In genomic region chr10:30438016-30438850, GRCh38 we compare ENCODE assay signal across 1 cellular context.
TF ChIP-seq lines count a peak whose summit lies in the region.

No MANE protein-coding gene starts in this region.

TF ChIP-seq in HepG2, 621 proteins besides CTCF, POLR2A, EP300 and RAD21 (continued from another document and continues in another):
- no peak for TF ChIP-seq RFXAP (CRISPR knock-in tag; IDR thresholded peaks at IDR 0.05; ENCODE audit: borderline replicate concordance)
- peak; percentile 73 for TF ChIP-seq HNF4G (IDR thresholded peaks at IDR 0.05; ENCODE audit: borderline replicate concordance, low read depth, low read length)
- TF ChIP-seq HNF4G (CRISPR knock-in tag; IDR thresholded peaks at IDR 0.05; ENCODE audit: borderline replicate concordance, low read depth), result no peak
- TF ChIP-seq HNRNPLL (IDR thresholded peaks at IDR 0.05; ENCODE audit: low read depth, low read length, poor library complexity, severe bottlenecking), result no peak
- peak; percentile 52; the same call in 1 of the 2 replicates for TF ChIP-seq RXRA (CRISPR knock-in tag; IDR thresholded peaks at IDR 0.05)
- TF ChIP-seq IKZF5 (CRISPR knock-in tag; IDR thresholded peaks at IDR 0.05), result 0 out of 2 replicates have a peak, but pooled peaks have one; percentile 42
- TF ChIP-seq ZSCAN25 (CRISPR knock-in tag; IDR thresholded peaks at IDR 0.05), result 0 out of 2 replicates have a peak, but pooled peaks have one; percentile 43
- TF ChIP-seq HOXA9 (CRISPR knock-in tag; IDR thresholded peaks at IDR 0.05; ENCODE audit: borderline replicate concordance), result no peak
- peak; percentile 83; the same call in 1 of the 2 replicates for TF ChIP-seq FOXJ3 (CRISPR knock-in tag; IDR thresholded peaks at IDR 0.05; ENCODE audit: borderline replicate concordance)
- no peak for TF ChIP-seq ZNF816 (CRISPR knock-in tag; IDR thresholded peaks at IDR 0.05; ENCODE audit: borderline replicate concordance)
- TF ChIP-seq, protein P1, sequence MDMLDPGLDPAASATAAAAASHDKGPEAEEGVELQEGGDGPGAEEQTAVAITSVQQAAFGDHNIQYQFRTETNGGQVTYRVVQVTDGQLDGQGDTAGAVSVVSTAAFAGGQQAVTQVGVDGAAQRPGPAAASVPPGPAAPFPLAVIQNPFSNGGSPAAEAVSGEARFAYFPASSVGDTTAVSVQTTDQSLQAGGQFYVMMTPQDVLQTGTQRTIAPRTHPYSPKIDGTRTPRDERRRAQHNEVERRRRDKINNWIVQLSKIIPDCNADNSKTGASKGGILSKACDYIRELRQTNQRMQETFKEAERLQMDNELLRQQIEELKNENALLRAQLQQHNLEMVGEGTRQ (IDR thresholded peaks at IDR 0.05; ENCODE audit: low read depth, low read length), result no peak
- TF ChIP-seq, protein P1 (CRISPR knock-in tag; IDR thresholded peaks at IDR 0.05; ENCODE audit: borderline replicate concordance), result no peak
- TF ChIP-seq LCORL (IDR thresholded peaks at IDR 0.05), result no peak
- peak; percentile 71; the same call in 1 of the 2 replicates for TF ChIP-seq LCORL (CRISPR knock-in tag; IDR thresholded peaks at IDR 0.05)
- no peak for TF ChIP-seq ZBTB38 (CRISPR knock-in tag; IDR thresholded peaks at IDR 0.05)
- TF ChIP-seq ZNF792 (CRISPR knock-in tag; IDR thresholded peaks at IDR 0.05), result 0 out of 2 replicates have a peak, but pooled peaks have one; percentile 29
- TF ChIP-seq ZBTB33 (CRISPR knock-in tag; IDR thresholded peaks at IDR 0.05), result no peak
- TF ChIP-seq ZEB1 (IDR thresholded peaks at IDR 0.05; ENCODE audit: insufficient replicate concordance, low read depth), result peak; percentile 14
- TF ChIP-seq THAP11 (CRISPR knock-in tag; IDR thresholded peaks at IDR 0.05), result peak; percentile 34
- TF ChIP-seq JDP2 (CRISPR knock-in tag; IDR thresholded peaks at IDR 0.05; ENCODE audit: borderline replicate concordance), result no peak
- peak; percentile 42 for TF ChIP-seq ASH2L (IDR thresholded peaks at IDR 0.05; ENCODE audit: insufficient read length, low read depth, low read length)
- TF ChIP-seq ZNF570 (CRISPR knock-in tag; IDR thresholded peaks at IDR 0.05; ENCODE audit: borderline replicate concordance), result no peak
- TF ChIP-seq KAT8 (CRISPR knock-in tag; IDR thresholded peaks at IDR 0.05), result 0 out of 2 replicates have a peak, but pooled peaks have one; percentile 10
- TF ChIP-seq ZNF564 (CRISPR knock-in tag; IDR thresholded peaks at IDR 0.05), result no peak
- no peak for TF ChIP-seq ZNF784 (CRISPR knock-in tag; IDR thresholded peaks at IDR 0.05; ENCODE audit: borderline replicate concordance)
- peak; percentile 67; the same call in 1 of the 2 replicates for TF ChIP-seq CREM (IDR thresholded peaks at IDR 0.05)
- TF ChIP-seq CREM (CRISPR knock-in tag; IDR thresholded peaks at IDR 0.05), result no peak
- no peak for TF ChIP-seq CBX1 (IDR thresholded peaks at IDR 0.05; ENCODE audit: low read depth)
- TF ChIP-seq ZNF264 (CRISPR knock-in tag; IDR thresholded peaks at IDR 0.05), result 0 out of 2 replicates have a peak, but pooled peaks have one; percentile 51
- TF ChIP-seq SAP130 (CRISPR knock-in tag; IDR thresholded peaks at IDR 0.05; ENCODE audit: low read depth), result peak; percentile 84
- TF ChIP-seq PAF1 (CRISPR knock-in tag; IDR thresholded peaks at IDR 0.05), result no peak
- TF ChIP-seq RXRB (CRISPR knock-in tag; IDR thresholded peaks at IDR 0.05; ENCODE audit: borderline replicate concordance), result peak; percentile 92
- no peak for TF ChIP-seq NCOA5 (CRISPR knock-in tag; IDR thresholded peaks at IDR 0.05)
- TF ChIP-seq ZNF644 (CRISPR knock-in tag; IDR thresholded peaks at IDR 0.05; ENCODE audit: low read depth), result 0 out of 2 replicates have a peak, but pooled peaks have one; percentile 20
- TF ChIP-seq SKI (IDR thresholded peaks at IDR 0.05; ENCODE audit: partially characterized antibody), result no peak
- TF ChIP-seq ZNF790 (CRISPR knock-in tag; IDR thresholded peaks at IDR 0.05; ENCODE audit: borderline replicate concordance), result no peak
- TF ChIP-seq TBX2 (CRISPR knock-in tag; IDR thresholded peaks at IDR 0.05; ENCODE audit: borderline replicate concordance), result peak; percentile 70; the same call in 1 of the 2 replicates
- TF ChIP-seq ZNF703 (CRISPR knock-in tag; IDR thresholded peaks at IDR 0.05; ENCODE audit: borderline replicate concordance), result no peak
- no peak for TF ChIP-seq HNRNPK (IDR thresholded peaks at IDR 0.05; ENCODE audit: low read depth, low read length, poor library complexity, severe bottlenecking)
- TF ChIP-seq NCOA2 (CRISPR knock-in tag; IDR thresholded peaks at IDR 0.05), result peak; percentile 74
- 0 out of 2 replicates have a peak, but pooled peaks have one; percentile 33 for TF ChIP-seq NCOA1 (CRISPR knock-in tag; IDR thresholded peaks at IDR 0.05)
- TF ChIP-seq ZMYM3 (CRISPR knock-in tag; IDR thresholded peaks at IDR 0.05), result peak; percentile 28; the same call in 1 of the 2 replicates
- no peak for TF ChIP-seq JARID2 (CRISPR knock-in tag; IDR thresholded peaks at IDR 0.05; ENCODE audit: insufficient replicate concordance)
- peak; percentile 31; the same call in 1 of the 2 replicates for TF ChIP-seq RBFOX2 (IDR thresholded peaks at IDR 0.05; ENCODE audit: low read depth, low read length)
- no peak for TF ChIP-seq MTA1 (CRISPR knock-in tag; IDR thresholded peaks at IDR 0.05; ENCODE audit: borderline replicate concordance)
- TF ChIP-seq NCOR1 (IDR thresholded peaks at IDR 0.05; ENCODE audit: borderline replicate concordance, low read length), result peak; percentile 73; the same call in 1 of the 2 replicates
- 0 out of 2 replicates have a peak, but pooled peaks have one; percentile 42 for TF ChIP-seq JUN (CRISPR knock-in tag; IDR thresholded peaks at IDR 0.05)
- no peak for TF ChIP-seq MLLT10 (CRISPR knock-in tag; IDR thresholded peaks at IDR 0.05)
- TF ChIP-seq NFE2 (CRISPR knock-in tag; IDR thresholded peaks at IDR 0.05), result no peak
- TF ChIP-seq KDM4B (CRISPR knock-in tag; IDR thresholded peaks at IDR 0.05), result 0 out of 2 replicates have a peak, but pooled peaks have one; percentile 56
- no peak for TF ChIP-seq ZNF674 (CRISPR knock-in tag; IDR thresholded peaks at IDR 0.05; ENCODE audit: low read depth)
- 0 out of 2 replicates have a peak, but pooled peaks have one; percentile 0 for TF ChIP-seq CEBPG (CRISPR knock-in tag; IDR thresholded peaks at IDR 0.05)
- TF ChIP-seq GATAD2A (CRISPR knock-in tag; IDR thresholded peaks at IDR 0.05), result peak; percentile 82
- TF ChIP-seq ZKSCAN8 (CRISPR knock-in tag; IDR thresholded peaks at IDR 0.05; ENCODE audit: borderline replicate concordance), result peak; percentile 86; the same call in 1 of the 2 replicates
- TF ChIP-seq, protein P2, sequence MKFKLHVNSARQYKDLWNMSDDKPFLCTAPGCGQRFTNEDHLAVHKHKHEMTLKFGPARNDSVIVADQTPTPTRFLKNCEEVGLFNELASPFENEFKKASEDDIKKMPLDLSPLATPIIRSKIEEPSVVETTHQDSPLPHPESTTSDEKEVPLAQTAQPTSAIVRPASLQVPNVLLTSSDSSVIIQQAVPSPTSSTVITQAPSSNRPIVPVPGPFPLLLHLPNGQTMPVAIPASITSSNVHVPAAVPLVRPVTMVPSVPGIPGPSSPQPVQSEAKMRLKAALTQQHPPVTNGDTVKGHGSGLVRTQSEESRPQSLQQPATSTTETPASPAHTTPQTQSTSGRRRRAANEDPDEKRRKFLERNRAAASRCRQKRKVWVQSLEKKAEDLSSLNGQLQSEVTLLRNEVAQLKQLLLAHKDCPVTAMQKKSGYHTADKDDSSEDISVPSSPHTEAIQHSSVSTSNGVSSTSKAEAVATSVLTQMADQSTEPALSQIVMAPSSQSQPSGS (CRISPR knock-in tag; IDR thresholded peaks at IDR 0.05), result peak; percentile 28; the same call in 1 of the 2 replicates
- peak; percentile 96 for TF ChIP-seq ZNF292 (CRISPR knock-in tag; IDR thresholded peaks at IDR 0.05; ENCODE audit: borderline replicate concordance, low read depth)
- TF ChIP-seq NR2F6 (IDR thresholded peaks at IDR 0.05), result peak; percentile 95
- peak; percentile 86 for TF ChIP-seq NR2F6 (CRISPR knock-in tag; IDR thresholded peaks at IDR 0.05)
- no peak for TF ChIP-seq POLR2AphosphoS5 (IDR thresholded peaks at IDR 0.05; ENCODE audit: low read depth, low read length)
- peak; percentile 94 for TF ChIP-seq NR2F2 (IDR thresholded peaks at IDR 0.05; ENCODE audit: borderline replicate concordance, low read depth)
- TF ChIP-seq AGO1 (IDR thresholded peaks at IDR 0.05; ENCODE audit: low read depth, low read length, poor library complexity, severe bottlenecking), result no peak
- TF ChIP-seq LRRFIP1 (CRISPR knock-in tag; conservative IDR thresholded peaks at IDR 0.05), result no peak
- TF ChIP-seq MED1 (CRISPR knock-in tag; IDR thresholded peaks at IDR 0.05), result peak; percentile 73
- no peak for TF ChIP-seq ZNF350 (CRISPR knock-in tag; IDR thresholded peaks at IDR 0.05; ENCODE audit: borderline replicate concordance, low read depth)
- peak; percentile 83 for TF ChIP-seq TCF7 (IDR thresholded peaks at IDR 0.05; ENCODE audit: low read depth)
- TF ChIP-seq, protein P3, sequence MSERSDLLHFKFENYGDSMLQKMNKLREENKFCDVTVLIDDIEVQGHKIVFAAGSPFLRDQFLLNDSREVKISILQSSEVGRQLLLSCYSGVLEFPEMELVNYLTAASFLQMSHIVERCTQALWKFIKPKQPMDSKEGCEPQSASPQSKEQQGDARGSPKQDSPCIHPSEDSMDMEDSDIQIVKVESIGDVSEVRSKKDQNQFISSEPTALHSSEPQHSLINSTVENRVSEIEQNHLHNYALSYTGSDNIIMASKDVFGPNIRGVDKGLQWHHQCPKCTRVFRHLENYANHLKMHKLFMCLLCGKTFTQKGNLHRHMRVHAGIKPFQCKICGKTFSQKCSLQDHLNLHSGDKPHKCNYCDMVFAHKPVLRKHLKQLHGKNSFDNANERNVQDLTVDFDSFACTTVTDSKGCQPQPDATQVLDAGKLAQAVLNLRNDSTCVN (CRISPR knock-in tag; IDR thresholded peaks at IDR 0.05; ENCODE audit: borderline replicate concordance), result peak; percentile 95
- TF ChIP-seq RNF2 (conservative IDR thresholded peaks at IDR 0.05; ENCODE audit: low read depth), result no peak
